ENCODE assay signal across 12 cellular contexts in genomic region chr6:153702671-153703070, GRCh38.
DNase-seq lines count a peak whose midpoint lies in the region; ATAC-seq and TF ChIP-seq lines count a peak whose summit lies in the region.
"Had no signal": no experiment of that assay in that cellular context is flagged by ENCODE, and none has a peak within 500 bp of the region (broad histone marks: within the 10 kb centered on the region; RNA-seq: fewer than 3 reads in every experiment).

No MANE protein-coding gene starts in this region.

- no peak for TF ChIP-seq CTCF in PC-3 (conservative IDR thresholded peaks at IDR 0.05; ENCODE audit: low read depth, low read length)

- no peaks in the 10 kb centered on the region for H3K4me1 ChIP-seq in GM23248 (ENCODE audit: insufficient read depth)
- H3K4me1 ChIP-seq in PC-3 (ENCODE audit: insufficient read depth, low read length) = no peaks in the 10 kb centered on the region; the same call in 1 of the 2 replicates
- H3K4me1 ChIP-seq: A549 had no signal

- H2AFZ ChIP-seq in GM23248 (no peak overlapping the region), PC-3 (ENCODE audit: low read length) (no peak overlapping the region)

- CTCF ChIA-PET in PC-3 (lab: Charles Lee) = no interaction called here

- H3K9me3 ChIP-seq in GM23248 (ENCODE audit: low read depth) (no peaks in the 10 kb centered on the region), PC-3 (ENCODE audit: low read length) (no peaks in the 10 kb centered on the region)
- H3K9me3 ChIP-seq: A549, Caco-2 had no signal

- H3K36me3 ChIP-seq in GM23248 (ENCODE audit: low read depth) (no peaks in the 10 kb centered on the region), PC-3 (ENCODE audit: low read depth, low read length) (no peaks in the 10 kb centered on the region)
- H3K36me3 ChIP-seq: BLaER1 had no signal

- H3K4me2 ChIP-seq in GM23248 (ENCODE audit: unreplicated experiment) (no peak overlapping the region), PC-3 (ENCODE audit: low read length) (no peak overlapping the region)
- H3K4me2 ChIP-seq: A549, BLaER1 had no signal

- peak; percentile 4 for DNase-seq in GM23248
- peak; percentile 6 for DNase-seq in PC-3
- peak; percentile 5 for DNase-seq in foreskin melanocyte
- no peak for DNase-seq in stimulated activated CD4-positive, alpha-beta T cell treated with anti-CD3 and anti-CD28 coated beads, Interleukin-2, amount 100 ng/mL, for 48 hours
- DNase-seq in NCI-H1048 (lab: John Stamatoyannopoulos, UW) = no peak
- DNase-seq: Caco-2; CD8-positive, alpha-beta memory T cell had no signal

- no TSS peak for BruUV-seq in PC-3 (replicated peaks; lab: Mats Ljungman, UMichigan)

- H3F3A ChIP-seq in GM23248 (ENCODE audit: insufficient read depth) (no peaks in the 10 kb centered on the region), PC-3 (ENCODE audit: low read length, unreplicated experiment) (no peaks in the 10 kb centered on the region)

- H3K9ac ChIP-seq in GM23248 (no peak overlapping the region), PC-3 (ENCODE audit: low read length) (no peak overlapping the region)
- H3K9ac ChIP-seq: BLaER1 had no signal

- H3K27me3 ChIP-seq in GM23248 (replicated peaks; ENCODE audit: insufficient read depth) (no peaks in the 10 kb centered on the region), PC-3 (ENCODE audit: low read length) (no peaks in the 10 kb centered on the region)
- H3K27me3 ChIP-seq: BLaER1 had no signal

- 2 to 3% methylated on average over 2 of the region's 2 CpGs for WGBS in GM23248 (ENCODE audit: low coverage in 1 of 2, low lambda C conversion rate in 2 of 2, missing lambda C conversion rate in 2 of 2), 2 experiments

- H3K4me3 ChIP-seq in GM23248 (no peak overlapping the region), PC-3 (ENCODE audit: low read length) (no peak overlapping the region)
- H3K4me3 ChIP-seq: A549, BLaER1, GM12878 had no signal

- H3K79me2 ChIP-seq in GM23248 (ENCODE audit: insufficient read depth) (no peaks in the 10 kb centered on the region), PC-3 (ENCODE audit: low read length) (no peaks in the 10 kb centered on the region)

- in situ Hi-C loops in GM23248 (cut with MboI) = no loop called here

- POLR2A ChIA-PET in PC-3 (lab: Charles Lee; ENCODE audit: unreplicated experiment) = no interaction called here

- no peak overlapping the region for H3K27ac ChIP-seq in GM23248
- H3K27ac ChIP-seq in PC-3 (ENCODE audit: low read length) = no peak overlapping the region
- H3K27ac ChIP-seq: A549, BLaER1 had no signal

- ATAC-seq in PC-3 (no peak), HG03469 (IDR thresholded peaks at IDR 0.05; ENCODE audit: unreplicated experiment) (no peak)
- ATAC-seq: A549, GM12878, HepG2 had no signal

- H4K20me1 ChIP-seq in GM23248 (ENCODE audit: insufficient read depth) = no peaks in the 10 kb centered on the region
- no peaks in the 10 kb centered on the region for H4K20me1 ChIP-seq in PC-3 (ENCODE audit: low read length)
- H4K20me1 ChIP-seq: BLaER1 had no signal

- intact Hi-C loops in PC-3 (cut with micrococcal nuclease) = no loop called here

- no peaks in the 10 kb centered on the region for H3K9me2 ChIP-seq in GM23248 (ENCODE audit: insufficient read depth)
- H3K9me2 ChIP-seq in PC-3 (replicated peaks; ENCODE audit: low read length) = no peaks in the 10 kb centered on the region

Comparison
In these comparisons a context has a peak if more than half of its experiments do, and no peak if none do; other contexts are left out.
1. DNase-seq: peak in GM23248 (single experiment), PC-3 (single experiment) and foreskin melanocyte (single experiment); none in stimulated activated CD4-positive, alpha-beta T cell treated with anti-CD3 and anti-CD28 coated beads, Interleukin-2, amount 100 ng/mL, for 48 hours (0 of 2) and NCI-H1048 (single experiment).